ENCODE assay signal across 14 cellular contexts in genomic region chr7:114343949-114344708, GRCh38.
"Had no signal": no experiment of that assay in that cellular context is flagged by ENCODE, and none has a peak within 500 bp of the region (broad histone marks: within the 10 kb centered on the region; RNA-seq: fewer than 3 reads in every experiment).

No MANE protein-coding gene starts in this region.

- H3K9me3 ChIP-seq: heart left ventricle, ovary, right atrium auricular region had no signal

- H3K4me3 ChIP-seq: dorsolateral prefrontal cortex, heart left ventricle, ovary, right atrium auricular region had no signal

- H3K27me3 ChIP-seq: dorsolateral prefrontal cortex, heart left ventricle, ovary, right atrium auricular region had no signal

- H3K4me1 ChIP-seq: heart left ventricle, right atrium auricular region had no signal

- DNase-seq: cortex of kidney; dorsolateral prefrontal cortex; effector CD8-positive, alpha-beta T cell; heart left ventricle; hippocampal formation; kidney glomerular epithelial cell; mammary epithelial cell; naive thymus-derived CD8-positive, alpha-beta T cell; ovary; small intestine; stimulated activated CD4-positive, alpha-beta T cell treated with anti-CD3 and anti-CD28 coated beads, Interleukin-12 subunit alpha, Interleukin-12 subunit beta, amount 100 ng/mL, for 4 hours; stimulated activated naive CD4-positive, alpha-beta T cell treated with Interleukin-2 at 50 U/mL for 16 hours had no signal

- ATAC-seq: heart left ventricle; left lobe of liver; naive thymus-derived CD8-positive, alpha-beta T cell had no signal

- H3K27ac ChIP-seq: dorsolateral prefrontal cortex, heart left ventricle, ovary, right atrium auricular region had no signal

- H3K36me3 ChIP-seq: heart left ventricle, ovary, right atrium auricular region had no signal
